25 cellular contexts compared by ENCODE assay signal in the genomic region with DNA sequence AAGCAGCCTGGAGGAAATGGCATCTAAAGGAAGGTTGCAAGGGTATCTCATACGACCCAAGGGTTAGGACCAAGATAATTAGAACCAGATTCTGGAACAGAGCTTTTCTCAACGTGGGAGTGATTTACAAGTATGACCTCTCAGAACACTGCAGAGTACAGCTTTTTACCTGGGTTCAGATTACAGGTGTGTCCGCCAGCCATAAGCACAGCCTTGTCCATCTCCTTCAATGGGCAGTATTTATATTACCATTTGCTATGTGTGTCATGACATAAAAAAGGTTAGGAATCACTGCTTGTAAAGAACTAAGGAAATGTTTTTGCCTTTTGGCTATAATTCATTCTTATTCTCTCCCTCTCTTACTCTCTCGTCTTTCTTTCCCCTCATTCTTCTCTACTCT.
"Had no signal": no experiment of that assay in that cellular context is flagged by ENCODE, and none has a peak within 500 bp of the region (broad histone marks: within the 10 kb centered on the region; RNA-seq: fewer than 3 reads in every experiment).

No MANE protein-coding gene starts in this region.

- H3K27me3 ChIP-seq: esophagus muscularis mucosa, foreskin keratinocyte, gastrocnemius medialis had no signal

- H3K36me3 Mint-ChIP-seq: WTC11 had no signal

- H3K4me1 Mint-ChIP-seq: activated CD4-positive, alpha-beta memory T cell treated with anti-CD3 and anti-CD28 coated beads, Interleukin-2, amount 10 ng/mL, durations not matched to agents 7 days and 5 days; activated CD4-positive, alpha-beta T cell treated with anti-CD3 and anti-CD28 coated beads, Interleukin-2, amount 10 ng/mL, durations not matched to agents 7 days and 5 days; activated T-helper 17 cell treated with anti-CD3 and anti-CD28 coated beads, Interleukin-2, amount 50 U/mL, for 72 hours had no signal

- H3K36me3 ChIP-seq: esophagus muscularis mucosa, gastrocnemius medialis had no signal

- ATAC-seq: activated T-cell treated with anti-CD3 and anti-CD28 coated beads, Interleukin-2, amount 50 U/mL, for 4 hours; activated T-helper 17 cell treated with anti-CD3 and anti-CD28 coated beads, Interleukin-2, amount 50 U/mL, for 72 hours; effector memory CD8-positive, alpha-beta T cell; foreskin keratinocyte; gastrocnemius medialis; WTC11 had no signal

- H3K4me1 ChIP-seq: esophagus muscularis mucosa, gastrocnemius medialis had no signal

- H3K9me3 ChIP-seq: esophagus muscularis mucosa, gastrocnemius medialis had no signal

- H3K9me3 Mint-ChIP-seq: activated CD4-positive, alpha-beta memory T cell treated with anti-CD3 and anti-CD28 coated beads, Interleukin-2, amount 10 ng/mL, durations not matched to agents 7 days and 5 days; activated CD4-positive, alpha-beta T cell treated with anti-CD3 and anti-CD28 coated beads, Interleukin-2, amount 10 ng/mL, durations not matched to agents 7 days and 5 days; activated T-cell treated with anti-CD3 and anti-CD28 coated beads, Interleukin-2, amount 50 U/mL, for 4 hours; activated T-helper 17 cell treated with anti-CD3 and anti-CD28 coated beads, Interleukin-2, amount 50 U/mL, for 72 hours; effector memory CD8-positive, alpha-beta T cell; WTC11 had no signal

- H3K4me3 ChIP-seq: esophagus muscularis mucosa, gastrocnemius medialis had no signal

- H3K4me3 Mint-ChIP-seq: activated CD4-positive, alpha-beta memory T cell treated with anti-CD3 and anti-CD28 coated beads, Interleukin-2, amount 10 ng/mL, durations not matched to agents 7 days and 5 days; activated CD4-positive, alpha-beta T cell treated with anti-CD3 and anti-CD28 coated beads, Interleukin-2, amount 10 ng/mL, durations not matched to agents 7 days and 5 days; activated naive CD8-positive, alpha-beta T cell; activated T-cell treated with anti-CD3 and anti-CD28 coated beads, Interleukin-2, amount 50 U/mL, for 4 hours; activated T-helper 17 cell treated with anti-CD3 and anti-CD28 coated beads, Interleukin-2, amount 50 U/mL, for 72 hours; effector memory CD8-positive, alpha-beta T cell; WTC11 had no signal

- DNase-seq: activated CD4-positive, alpha-beta memory T cell treated with anti-CD3 and anti-CD28 coated beads, Interleukin-2, amount 10 ng/mL, durations not matched to agents 7 days and 5 days; activated CD4-positive, alpha-beta T cell treated with anti-CD3 and anti-CD28 coated beads for 1 hour; activated CD4-positive, alpha-beta T cell treated with anti-CD3 and anti-CD28 coated beads for 4 hours; activated CD4-positive, alpha-beta T cell treated with anti-CD3 and anti-CD28 coated beads, Interleukin-2, amount 10 ng/mL, durations not matched to agents 7 days and 5 days; activated CD4-positive, alpha-beta T cell treated with anti-CD3 and anti-CD28 coated beads, Interleukin-2, amount 50 U/mL, for 4 hours; activated effector memory CD4-positive, alpha-beta T cell treated with Interleukin-2 at 50 U/mL for 16 hours; activated gamma-delta T cell treated with Interleukin-2 at 50 U/mL for 16 hours; activated naive CD4-positive, alpha-beta T cell treated with anti-CD3 and anti-CD28 coated beads, Interleukin-2, amount 50 U/mL, for 16 hours; activated naive CD4-positive, alpha-beta T cell treated with Interleukin-2 at 50 U/mL for 16 hours; activated T-cell treated with anti-CD3 and anti-CD28 coated beads, Interleukin-2, amount 50 U/mL, for 4 hours; amniotic stem cell; anterior cingulate cortex; caudate nucleus; cortex of kidney; dermis blood vessel endothelial cell; effector CD4-positive, alpha-beta T cell; effector memory CD8-positive, alpha-beta T cell; erythroblast; foreskin keratinocyte; gastrocnemius medialis; T-helper 2 cell had no signal

- H3K27me3 Mint-ChIP-seq: activated CD4-positive, alpha-beta memory T cell treated with anti-CD3 and anti-CD28 coated beads, Interleukin-2, amount 10 ng/mL, durations not matched to agents 7 days and 5 days; activated T-helper 17 cell treated with anti-CD3 and anti-CD28 coated beads, Interleukin-2, amount 50 U/mL, for 72 hours; effector memory CD8-positive, alpha-beta T cell had no signal

- H3K27ac Mint-ChIP-seq: activated CD4-positive, alpha-beta memory T cell treated with anti-CD3 and anti-CD28 coated beads, Interleukin-2, amount 10 ng/mL, durations not matched to agents 7 days and 5 days; activated CD4-positive, alpha-beta T cell treated with anti-CD3 and anti-CD28 coated beads, Interleukin-2, amount 10 ng/mL, durations not matched to agents 7 days and 5 days; activated naive CD8-positive, alpha-beta T cell; activated T-helper 17 cell treated with anti-CD3 and anti-CD28 coated beads, Interleukin-2, amount 50 U/mL, for 72 hours; effector memory CD8-positive, alpha-beta T cell; WTC11 had no signal
